Comparison of ENCODE assay signal across 8 cellular contexts in the genomic region with DNA sequence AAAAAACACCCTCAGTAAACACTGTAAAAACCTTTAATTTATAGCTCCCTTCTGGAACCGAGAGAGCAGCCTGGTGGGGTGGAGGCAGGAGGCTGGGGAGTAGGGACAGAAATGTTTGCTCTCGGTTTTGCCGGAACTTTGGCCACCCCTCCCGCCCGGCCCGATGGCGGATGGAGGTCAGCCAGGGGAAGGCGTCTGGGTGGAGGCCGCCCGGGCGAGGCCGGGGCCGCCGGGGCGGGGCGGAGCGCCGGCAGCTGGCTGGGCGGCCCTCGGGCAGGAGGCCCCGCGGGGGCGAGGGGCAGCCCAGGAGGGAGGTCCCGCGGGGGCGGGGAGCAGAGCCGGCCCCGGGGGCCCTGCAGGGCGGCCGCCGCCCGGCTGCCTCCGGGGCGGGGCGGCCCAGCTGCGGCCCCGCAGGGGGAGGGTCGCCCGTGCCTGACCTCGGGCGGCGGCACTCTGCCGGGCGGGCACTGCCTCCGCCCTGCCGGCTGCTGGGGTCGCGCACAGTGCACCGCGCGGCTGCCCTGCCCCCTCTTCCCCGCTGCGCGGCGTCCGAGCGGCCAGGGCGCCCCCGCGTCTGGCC. TPM values are rescaled to one million over a fixed set of nuclear protein-coding genes. Genes with fewer than 3 reads are reported as not detected.
DNase-seq lines count a peak whose midpoint lies in the region; ATAC-seq and TF ChIP-seq lines count a peak whose summit lies in the region.

No MANE protein-coding gene starts in this region.

- DNase-seq in CD14-positive monocyte (ENCODE audit: low spot score) = peak; percentile 72
- DNase-seq in activated T-helper 1 cell treated with anti-CD3 and anti-CD28 coated beads, Interleukin-12 subunit alpha, Interleukin-12 subunit beta, Interleukin-2, Interleukin-4 antibody, amounts not matched to agents 30 ng/mL and 10 ng/mL and 1 ng/mL, durations not matched to agents 14 hours and 24 hours and 36 hours (ENCODE audit: low spot score) = peak; percentile 48
- DNase-seq in fibroblast of the aortic adventitia (ENCODE audit: low read depth) = peak; percentile 80
- DNase-seq in neural progenitor cell (ENCODE audit: low spot score) = peak; percentile 93
- peak in 46 of 49 donors; percentile 23 to 85 (median 66) for DNase-seq in substantia nigra (lab: John Stamatoyannopoulos, UW)

- peak; percentile 66 for TF ChIP-seq POLR2A in GM19099 (IDR thresholded peaks at IDR 0.05; ENCODE audit: extremely low read depth, insufficient read length, low read depth)

- H3K4me1 ChIP-seq in OCI-LY1 (ENCODE audit: insufficient read depth, low read length, severe bottlenecking) (peaks cover 70% of the 10 kb centered on the region), neural progenitor cell (peaks cover 19% of the 10 kb centered on the region)

- H3K27ac ChIP-seq in OCI-LY1 (ENCODE audit: low read depth, low read length, poor library complexity, severe bottlenecking) (peak overlapping the region; percentile 97), neural progenitor cell (peak overlapping the region; percentile 85), substantia nigra (ENCODE audit: low read depth, low read length, poor library complexity, severe bottlenecking) (peak overlapping the region; percentile 93)

- H3K36me3 ChIP-seq in OCI-LY1 (ENCODE audit: insufficient read depth, low read length) (peaks cover 21% of the 10 kb centered on the region), neural progenitor cell (no peaks in the 10 kb centered on the region)

- peaks cover 34% of the 10 kb centered on the region for H3K79me2 ChIP-seq in OCI-LY1 (ENCODE audit: insufficient read depth, low read length)
- H3K79me2 ChIP-seq in neural progenitor cell (ENCODE audit: low read depth) = peaks cover 28% of the 10 kb centered on the region

- H3K9me3 ChIP-seq in OCI-LY1 (ENCODE audit: low read length) = no peaks in the 10 kb centered on the region
- no peaks in the 10 kb centered on the region for H3K9me3 ChIP-seq in neural progenitor cell (ENCODE audit: low read depth)

- H3K27me3 Mint-ChIP-seq in CD14-positive monocyte (ENCODE audit: low read depth in 3 of 3) (peaks cover 0 to 15% (median 7%) of the 10 kb centered on the region in 3 donors), neural progenitor cell (ENCODE audit: insufficient read depth, low read depth) (peaks cover 7% of the 10 kb centered on the region)
- H3K27me3 Mint-ChIP-seq in activated T-helper 1 cell treated with anti-CD3 and anti-CD28 coated beads, Interleukin-12 subunit alpha, Interleukin-12 subunit beta, Interleukin-2, Interleukin-4 antibody, amounts not matched to agents 30 ng/mL and 10 ng/mL and 1 ng/mL, durations not matched to agents 14 hours and 24 hours and 36 hours (ENCODE audit: insufficient read depth) = peaks cover 9% of the 10 kb centered on the region

- H3K4me3 ChIP-seq in OCI-LY1 (ENCODE audit: low read depth, low read length, poor library complexity, severe bottlenecking) (peak overlapping the region; percentile 65), fibroblast of the aortic adventitia (ENCODE audit: low read depth, low read length) (peak overlapping the region; percentile 62), neural progenitor cell (peak overlapping the region; percentile 76)

- H3K9ac ChIP-seq in OCI-LY1 (ENCODE audit: low read length) (peak overlapping the region; percentile 89), neural progenitor cell (no peak overlapping the region)

- H3K4me2 ChIP-seq in OCI-LY1 (ENCODE audit: low read length) (peak overlapping the region; percentile 80), neural progenitor cell (peak overlapping the region; percentile 91)

- intact Hi-C loops in CD14-positive monocyte (cut with micrococcal nuclease) = loop anchor here (2.0 to 10.0 kb wide), 4 partner anchors 39 to 584 kb away; a partner anchor contains a TSS
- intact Hi-C loops in activated T-helper 1 cell treated with anti-CD3 and anti-CD28 coated beads, Interleukin-12 subunit alpha, Interleukin-12 subunit beta, Interleukin-2, Interleukin-4 antibody, amounts not matched to agents 30 ng/mL and 10 ng/mL and 1 ng/mL, durations not matched to agents 14 hours and 24 hours and 36 hours (cut with micrococcal nuclease) = loop anchor here (1.0 to 10.0 kb wide), 12 partner anchors 79 to 1681 kb away; a partner anchor contains a TSS

- peaks cover 18 to 27% of the 10 kb centered on the region in 2 donors for H3K36me3 Mint-ChIP-seq in CD14-positive monocyte
- H3K36me3 Mint-ChIP-seq in activated T-helper 1 cell treated with anti-CD3 and anti-CD28 coated beads, Interleukin-12 subunit alpha, Interleukin-12 subunit beta, Interleukin-2, Interleukin-4 antibody, amounts not matched to agents 30 ng/mL and 10 ng/mL and 1 ng/mL, durations not matched to agents 14 hours and 24 hours and 36 hours (ENCODE audit: low read depth) = peaks cover 23% of the 10 kb centered on the region
- peaks cover 20% of the 10 kb centered on the region for H3K36me3 Mint-ChIP-seq in neural progenitor cell

- ATAC-seq in HG03342 (IDR thresholded peaks at IDR 0.05; ENCODE audit: unreplicated experiment) = peak; percentile 34

- H3K9me3 Mint-ChIP-seq in CD14-positive monocyte (peaks cover 0 to 5% (median 2%) of the 10 kb centered on the region in 7 donors), neural progenitor cell (peaks cover 3% of the 10 kb centered on the region)
- no peaks in the 10 kb centered on the region for H3K9me3 Mint-ChIP-seq in activated T-helper 1 cell treated with anti-CD3 and anti-CD28 coated beads, Interleukin-12 subunit alpha, Interleukin-12 subunit beta, Interleukin-2, Interleukin-4 antibody, amounts not matched to agents 30 ng/mL and 10 ng/mL and 1 ng/mL, durations not matched to agents 14 hours and 24 hours and 36 hours

- H3K9me2 ChIP-seq in OCI-LY1 (ENCODE audit: low read depth, low read length) = no peaks in the 10 kb centered on the region

- H3K27ac Mint-ChIP-seq in CD14-positive monocyte (peak overlapping the region; percentile 97 to 99 (median 98)), neural progenitor cell (peak overlapping the region; percentile 98)
- H3K27ac Mint-ChIP-seq in activated T-helper 1 cell treated with anti-CD3 and anti-CD28 coated beads, Interleukin-12 subunit alpha, Interleukin-12 subunit beta, Interleukin-2, Interleukin-4 antibody, amounts not matched to agents 30 ng/mL and 10 ng/mL and 1 ng/mL, durations not matched to agents 14 hours and 24 hours and 36 hours = peak overlapping the region; percentile 82

- H3K4me1 Mint-ChIP-seq in CD14-positive monocyte = peaks cover 51% of the 10 kb centered on the region
- peaks cover 44% of the 10 kb centered on the region for H3K4me1 Mint-ChIP-seq in activated T-helper 1 cell treated with anti-CD3 and anti-CD28 coated beads, Interleukin-12 subunit alpha, Interleukin-12 subunit beta, Interleukin-2, Interleukin-4 antibody, amounts not matched to agents 30 ng/mL and 10 ng/mL and 1 ng/mL, durations not matched to agents 14 hours and 24 hours and 36 hours (ENCODE audit: low read depth)
- peaks cover 47% of the 10 kb centered on the region for H3K4me1 Mint-ChIP-seq in neural progenitor cell

- peaks cover 26% of the 10 kb centered on the region for H3F3A ChIP-seq in OCI-LY1 (ENCODE audit: insufficient read depth, low read length)
- peaks cover 33% of the 10 kb centered on the region for H3F3A ChIP-seq in neural progenitor cell (ENCODE audit: low read depth)

- H4K20me1 ChIP-seq in OCI-LY1 (ENCODE audit: insufficient read depth, low read length) = no peaks in the 10 kb centered on the region
- no peaks in the 10 kb centered on the region for H4K20me1 ChIP-seq in neural progenitor cell (ENCODE audit: low read depth)

- H2AFZ ChIP-seq in OCI-LY1 (ENCODE audit: low read length) (no peak overlapping the region; the same call in 1 of the 2 replicates), neural progenitor cell (replicated peaks) (peak overlapping the region; percentile 83)

- TF ChIP-seq CTCF in CD14-positive monocyte (IDR thresholded peaks at IDR 0.05) (no peak), OCI-LY1 (IDR thresholded peaks at IDR 0.05; ENCODE audit: low read length) (no peak), fibroblast of the aortic adventitia (IDR thresholded peaks at IDR 0.05; ENCODE audit: insufficient read depth, low read length) (no peak), neural progenitor cell (IDR thresholded peaks at IDR 0.05) (peak; percentile 12)

- H3K4me3 Mint-ChIP-seq in CD14-positive monocyte (peak overlapping the region; percentile 79 to 89), neural progenitor cell (peak overlapping the region; percentile 88)
- peak overlapping the region; percentile 69 for H3K4me3 Mint-ChIP-seq in activated T-helper 1 cell treated with anti-CD3 and anti-CD28 coated beads, Interleukin-12 subunit alpha, Interleukin-12 subunit beta, Interleukin-2, Interleukin-4 antibody, amounts not matched to agents 30 ng/mL and 10 ng/mL and 1 ng/mL, durations not matched to agents 14 hours and 24 hours and 36 hours

- H3K27me3 ChIP-seq in OCI-LY1 (ENCODE audit: insufficient read depth, low read length) (no peaks in the 10 kb centered on the region), neural progenitor cell (peaks cover 21% of the 10 kb centered on the region)

RNA-seq across cellular contexts. Expression of a gene that starts 0.8 kb away (rescaled TPM):
- polyA plus RNA-seq in CD14-positive monocyte = 10 to 100 TPM in 1 of 2 donors, 1 to 10 TPM in 1; 9.2 to 13.4 TPM
- 27.5 and 29.4 TPM in 2 replicates for total RNA-seq in activated T-helper 1 cell treated with anti-CD3 and anti-CD28 coated beads, Interleukin-12 subunit alpha, Interleukin-12 subunit beta, Interleukin-2, Interleukin-4 antibody, amounts not matched to agents 30 ng/mL and 10 ng/mL and 1 ng/mL, durations not matched to agents 14 hours and 24 hours and 36 hours
- total RNA-seq in fibroblast of the aortic adventitia (ENCODE audit: low replicate concordance) = 25.3 and 60.7 TPM in 2 replicates
- 18.0 and 26.6 TPM in 2 replicates for total RNA-seq in neural progenitor cell (ENCODE audit: low replicate concordance)

Comparison
In these comparisons a context has a peak if more than half of its experiments do, and no peak if none do; other contexts are left out.
1. Peak in every context shown above with its lines: DNase-seq, ATAC-seq, H3K4me3 ChIP-seq and H3K27ac ChIP-seq.